8 cellular contexts compared by ENCODE assay signal in the genomic region with DNA sequence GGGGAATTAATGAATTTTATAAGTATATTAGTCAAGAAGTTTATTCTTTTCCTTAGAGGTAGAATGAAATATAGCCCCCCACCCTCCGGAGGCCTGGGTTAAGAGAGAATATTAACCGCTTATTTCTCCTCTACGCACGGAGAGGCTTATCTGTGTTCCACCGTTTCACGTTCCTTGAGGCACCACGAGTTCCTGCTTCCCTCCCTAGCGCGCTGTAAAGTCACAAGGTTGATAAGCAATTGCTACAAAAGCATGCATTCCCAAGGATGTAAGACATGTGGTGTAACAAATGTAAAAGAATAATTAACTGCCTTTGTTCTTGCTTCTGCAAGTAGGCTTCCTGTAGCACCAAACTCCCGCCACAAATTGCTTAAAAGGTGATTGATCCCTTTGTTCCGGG. TPM values are rescaled to one million over a fixed set of nuclear protein-coding genes. Genes with fewer than 3 reads are reported as not detected.
DNase-seq lines count a peak whose midpoint lies in the region; ATAC-seq and TF ChIP-seq lines count a peak whose summit lies in the region.

No MANE protein-coding gene starts in this region.

- H3F3A ChIP-seq in SK-N-SH (replicated peaks; ENCODE audit: insufficient read depth) (peaks cover 45% of the 10 kb centered on the region), smooth muscle cell (ENCODE audit: low read depth) (peaks cover 43% of the 10 kb centered on the region)

- H3K9ac ChIP-seq in SK-N-SH (peak overlapping the region; percentile 98; the same call in 1 of the 2 replicates), fibroblast of lung (ENCODE audit: insufficient read depth, low read length) (no peak overlapping the region), smooth muscle cell (ENCODE audit: low read depth) (peak overlapping the region; percentile 97)

- no peak for TF ChIP-seq EP300 in SK-N-SH (IDR thresholded peaks at IDR 0.05; ENCODE audit: borderline replicate concordance in 1 of 2, low read depth in 1 of 2, low read length in 1 of 2)

- no peaks in the 10 kb centered on the region for H3K27me3 ChIP-seq in SK-N-SH (ENCODE audit: insufficient read depth)
- H3K27me3 ChIP-seq in fibroblast of lung (ENCODE audit: control insufficient read depth, insufficient read depth, low read length) = no peaks in the 10 kb centered on the region
- H3K27me3 ChIP-seq in smooth muscle cell (ENCODE audit: low read depth) = no peaks in the 10 kb centered on the region

- no peak for TF ChIP-seq CTCF in SK-N-SH (IDR thresholded peaks at IDR 0.05)
- no peak for TF ChIP-seq CTCF in fibroblast of lung (conservative IDR thresholded peaks at IDR 0.05 in 1 of 2, IDR thresholded peaks at IDR 0.05 in 1 of 2; ENCODE audit: low read depth in 1 of 2, low read length in 2 of 2)
- TF ChIP-seq CTCF in smooth muscle cell (IDR thresholded peaks at IDR 0.05; ENCODE audit: borderline replicate concordance, insufficient read depth, poor library complexity, severe bottlenecking) = no peak

- POLR2A ChIA-PET in SK-N-SH (lab: Yijun Ruan, JAX) = no interaction called here

- H4K20me1 ChIP-seq in SK-N-SH (ENCODE audit: insufficient read depth) (no peaks in the 10 kb centered on the region), fibroblast of lung (ENCODE audit: control insufficient read depth, extremely low read depth, insufficient read depth, low read length) (no peaks in the 10 kb centered on the region), smooth muscle cell (ENCODE audit: low read depth) (no peaks in the 10 kb centered on the region)

- no peak for TF ChIP-seq RAD21 in SK-N-SH (IDR thresholded peaks at IDR 0.05; ENCODE audit: low read length)

- WGBS in SK-N-SH (ENCODE audit: low lambda C conversion rate) = 86% methylated on average over 11 of the region's 11 CpGs
- WGBS in smooth muscle cell (ENCODE audit: low lambda C conversion rate) = 95% methylated on average over 11 of the region's 11 CpGs

- H3K27ac ChIP-seq in SK-N-SH (ENCODE audit: low read depth in 2 of 2, low read length in 1 of 2) (0 out of 4 replicates have a peak overlapping the region, but pooled peaks of 1 of the 2 experiments have one; percentile 9), fibroblast of lung (ENCODE audit: insufficient read depth, low read length) (peak overlapping the region; percentile 97), smooth muscle cell (ENCODE audit: low read depth) (peak overlapping the region; percentile 98)

- no peaks in the 10 kb centered on the region for H3K9me2 ChIP-seq in SK-N-SH

- H3K4me1 ChIP-seq in SK-N-SH (ENCODE audit: control insufficient read depth in 1 of 2, insufficient read depth in 2 of 2, low read depth in 1 of 2, low read length in 1 of 2) (peaks cover 16 to 18% of the 10 kb centered on the region in 2 experiments; a peak in 3 of 4 replicates), fibroblast of lung (ENCODE audit: control insufficient read depth, extremely low read depth, insufficient read depth, low read length) (peaks cover 2% of the 10 kb centered on the region), smooth muscle cell (ENCODE audit: low read depth) (peaks cover 16% of the 10 kb centered on the region)

- CTCF ChIA-PET in SK-N-SH (lab: Yijun Ruan, JAX) = no interaction called here

- no peak for ATAC-seq in SK-N-SH treated with all-trans-retinoic acid at 6 μM for 48 hours
- no peak for ATAC-seq in HG02798 (IDR thresholded peaks at IDR 0.05; ENCODE audit: poor library complexity, unreplicated experiment)
- no peak for ATAC-seq in GM18907 (IDR thresholded peaks at IDR 0.05; ENCODE audit: unreplicated experiment)

- H3K4me2 ChIP-seq in SK-N-SH = peak overlapping the region; percentile 92
- peak overlapping the region; percentile 87 for H3K4me2 ChIP-seq in fibroblast of lung (ENCODE audit: extremely low read depth, insufficient read depth, low read length)
- H3K4me2 ChIP-seq in smooth muscle cell = peak overlapping the region; percentile 92

- DNase-seq in SK-N-SH (no peak), UCSD-AML1 (lab: John Stamatoyannopoulos, UW; ENCODE audit: unreplicated experiment) (peak; percentile 7), fibroblast of lung (ENCODE audit: low read depth in 2 of 2) (no peak), smooth muscle cell (lab: John Stamatoyannopoulos, UW; ENCODE audit: unreplicated experiment) (no peak), NCI-H524 treated with DMSO at 0.1 percent for 48 hours (lab: John Stamatoyannopoulos, UW) (no peak)

- no peak overlapping the region for H2AFZ ChIP-seq in SK-N-SH (ENCODE audit: low read depth)
- H2AFZ ChIP-seq in fibroblast of lung (ENCODE audit: low read length) = no peak overlapping the region
- H2AFZ ChIP-seq in smooth muscle cell (ENCODE audit: low read depth) = no peak overlapping the region

- H3K36me3 ChIP-seq in SK-N-SH (replicated peaks in 1 of 2; ENCODE audit: control insufficient read depth in 1 of 2, insufficient read depth in 2 of 2, low read length in 1 of 2) (peaks cover 30 to 39% of the 10 kb centered on the region in 2 experiments), fibroblast of lung (ENCODE audit: control insufficient read depth, insufficient read depth, low read length) (peaks cover 1% of the 10 kb centered on the region), smooth muscle cell (ENCODE audit: low read depth) (no peaks in the 10 kb centered on the region)

- H3K9me3 ChIP-seq in SK-N-SH = no peaks in the 10 kb centered on the region
- no peaks in the 10 kb centered on the region for H3K9me3 ChIP-seq in fibroblast of lung (ENCODE audit: control insufficient read depth, insufficient read depth, low read depth, low read length)
- no peaks in the 10 kb centered on the region for H3K9me3 ChIP-seq in smooth muscle cell (replicated peaks; ENCODE audit: low read depth)

- H3K79me2 ChIP-seq in SK-N-SH (ENCODE audit: insufficient read depth) (peaks cover 48% of the 10 kb centered on the region), fibroblast of lung (ENCODE audit: control insufficient read depth, insufficient read depth, low read length) (peaks cover 19% of the 10 kb centered on the region), smooth muscle cell (ENCODE audit: low read depth) (peaks cover 38% of the 10 kb centered on the region)

- peak overlapping the region; percentile 96 to 99 for H3K4me3 ChIP-seq in SK-N-SH (ENCODE audit: low read depth in 2 of 2, low read length in 1 of 2)
- H3K4me3 ChIP-seq in fibroblast of lung (replicated peaks in 1 of 4; ENCODE audit: control extremely low read depth in 1 of 4, insufficient read depth in 1 of 4, low read depth in 3 of 4, low read length in 4 of 4) = peak overlapping the region in 3 of 4 experiments; percentile 36 to 83 (median 69)
- H3K4me3 ChIP-seq in smooth muscle cell = peak overlapping the region; percentile 93

TF ChIP-seq in SK-N-SH, 30 proteins besides CTCF, POLR2A, EP300 and RAD21 (continues in another document):
- TF ChIP-seq, protein P1, sequence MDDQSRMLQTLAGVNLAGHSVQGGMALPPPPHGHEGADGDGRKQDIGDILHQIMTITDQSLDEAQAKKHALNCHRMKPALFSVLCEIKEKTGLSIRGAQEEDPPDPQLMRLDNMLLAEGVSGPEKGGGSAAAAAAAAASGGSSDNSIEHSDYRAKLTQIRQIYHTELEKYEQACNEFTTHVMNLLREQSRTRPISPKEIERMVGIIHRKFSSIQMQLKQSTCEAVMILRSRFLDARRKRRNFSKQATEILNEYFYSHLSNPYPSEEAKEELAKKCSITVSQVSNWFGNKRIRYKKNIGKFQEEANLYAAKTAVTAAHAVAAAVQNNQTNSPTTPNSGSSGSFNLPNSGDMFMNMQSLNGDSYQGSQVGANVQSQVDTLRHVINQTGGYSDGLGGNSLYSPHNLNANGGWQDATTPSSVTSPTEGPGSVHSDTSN (IDR thresholded peaks at IDR 0.05) = no peak
- TF ChIP-seq ELF1 (IDR thresholded peaks at IDR 0.05) = no peak
- TF ChIP-seq USF1 (IDR thresholded peaks at IDR 0.05; ENCODE audit: borderline replicate concordance, low read depth) = no peak

TF ChIP-seq in SK-N-SH treated with all-trans-retinoic acid at 6 μM for 48 hours, 23 proteins besides CTCF, POLR2A, EP300 and RAD21 (continues in another document):
- TF ChIP-seq OSR1 (CRISPR knock-in tag; IDR thresholded peaks at IDR 0.05) (no peak), ZNF565 (CRISPR knock-in tag; conservative IDR thresholded peaks at IDR 0.05; ENCODE audit: low read depth) (no peak), ZNF70 (CRISPR knock-in tag; IDR thresholded peaks at IDR 0.05) (no peak), PPARA (CRISPR knock-in tag; IDR thresholded peaks at IDR 0.05; ENCODE audit: borderline replicate concordance) (no peak), RARB (CRISPR knock-in tag; IDR thresholded peaks at IDR 0.05) (no peak)
- TF ChIP-seq, protein P2, sequence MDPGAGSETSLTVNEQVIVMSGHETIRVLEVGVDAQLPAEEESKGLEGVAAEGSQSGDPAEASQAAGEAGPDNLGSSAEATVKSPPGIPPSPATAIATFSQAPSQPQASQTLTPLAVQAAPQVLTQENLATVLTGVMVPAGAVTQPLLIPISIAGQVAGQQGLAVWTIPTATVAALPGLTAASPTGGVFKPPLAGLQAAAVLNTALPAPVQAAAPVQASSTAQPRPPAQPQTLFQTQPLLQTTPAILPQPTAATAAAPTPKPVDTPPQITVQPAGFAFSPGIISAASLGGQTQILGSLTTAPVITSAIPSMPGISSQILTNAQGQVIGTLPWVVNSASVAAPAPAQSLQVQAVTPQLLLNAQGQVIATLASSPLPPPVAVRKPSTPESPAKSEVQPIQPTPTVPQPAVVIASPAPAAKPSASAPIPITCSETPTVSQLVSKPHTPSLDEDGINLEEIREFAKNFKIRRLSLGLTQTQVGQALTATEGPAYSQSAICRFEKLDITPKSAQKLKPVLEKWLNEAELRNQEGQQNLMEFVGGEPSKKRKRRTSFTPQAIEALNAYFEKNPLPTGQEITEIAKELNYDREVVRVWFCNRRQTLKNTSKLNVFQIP (CRISPR knock-in tag; IDR thresholded peaks at IDR 0.05; ENCODE audit: borderline replicate concordance, low read depth) = no peak

RNA-seq across cellular contexts. Expression of gene ANKRD42, which starts 1.5 kb away (rescaled TPM):
- polyA plus RNA-seq in SK-N-SH (2012; rRNA removed) (13.3 and 14.6 TPM in 2 replicates), fibroblast of lung (6.5 and 7.1 TPM in 2 replicates), smooth muscle cell (10.6 and 16.2 TPM in 2 replicates)
- 14.4 and 16.5 TPM in 2 replicates for polyA plus RNA-seq in SK-N-SH (2012; cell fraction: cytosol; rRNA removed)
- polyA plus RNA-seq in SK-N-SH (2012; cell fraction: nucleus; rRNA removed) = 10.0 and 14.9 TPM in 2 replicates
- total RNA-seq in fibroblast of lung (13.9 and 17.5 TPM in 2 replicates), smooth muscle cell (16.4 and 17.8 TPM in 2 replicates)
- polyA plus RNA-seq in fibroblast of lung (2012) = 8.3 and 10.1 TPM in 2 replicates
- 2.1 and 7.9 TPM in 2 replicates for polyA minus RNA-seq in fibroblast of lung (ENCODE audit: low replicate concordance)

RNA-seq across cellular contexts. Expression of gene PCF11, which starts 35.1 kb away (rescaled TPM):
- polyA plus RNA-seq in SK-N-SH (2012; rRNA removed) (22.4 and 35.3 TPM in 2 replicates), fibroblast of lung (23.9 and 26.6 TPM in 2 replicates), smooth muscle cell (15.9 and 17.5 TPM in 2 replicates)
- 16.5 and 17.5 TPM in 2 replicates for polyA plus RNA-seq in SK-N-SH (2012; cell fraction: cytosol; rRNA removed)
- 112 and 139 TPM in 2 replicates for polyA plus RNA-seq in SK-N-SH (2012; cell fraction: nucleus; rRNA removed)
- total RNA-seq in fibroblast of lung (36.5 and 44.8 TPM in 2 replicates), smooth muscle cell (56.7 and 92.6 TPM in 2 replicates)
- 12.5 and 13.7 TPM in 2 replicates for polyA plus RNA-seq in fibroblast of lung (2012)
- polyA minus RNA-seq in fibroblast of lung (ENCODE audit: low replicate concordance) = 3.4 and 6.8 TPM in 2 replicates
